1 cellular context compared by ENCODE assay signal in the genomic region with DNA sequence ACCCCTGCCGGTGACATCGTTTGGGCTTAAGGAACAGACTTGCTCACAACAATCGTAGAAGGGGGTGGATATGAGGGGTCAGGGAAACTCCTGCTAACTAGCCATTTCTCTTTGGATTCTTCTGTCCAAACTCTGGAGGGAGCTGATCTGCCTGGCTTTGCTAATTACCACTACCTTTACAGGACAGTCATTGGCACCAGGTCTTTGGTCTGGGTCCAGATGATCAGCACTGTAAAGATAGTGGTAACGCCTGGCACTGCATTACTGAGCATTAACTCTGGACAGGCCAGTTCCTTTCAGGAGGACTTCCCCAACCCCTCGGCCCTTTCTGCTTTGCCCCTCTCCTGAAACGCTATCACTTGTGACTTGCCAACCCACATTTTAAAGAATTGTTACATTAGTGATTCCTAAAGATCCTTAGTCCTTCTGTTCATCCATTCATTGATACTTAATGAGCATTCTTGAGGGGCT.
TF ChIP-seq lines count a peak whose summit lies in the region.

No MANE protein-coding gene starts in this region.

TF ChIP-seq in K562, 482 proteins besides CTCF, POLR2A, EP300 and RAD21:
- TF ChIP-seq SAFB2 (IDR thresholded peaks at IDR 0.05; ENCODE audit: borderline replicate concordance, low read depth, low read length, severe bottlenecking) (no peak), TCF7 (IDR thresholded peaks at IDR 0.05; ENCODE audit: borderline replicate concordance) (no peak), CHAMP1 (IDR thresholded peaks at IDR 0.05) (no peak), KLF1 (tag; IDR thresholded peaks at IDR 0.05) (no peak), FOSL1 (tag; conservative IDR thresholded peaks at IDR 0.05) (no peak), CBX3 (IDR thresholded peaks at IDR 0.05; ENCODE audit: borderline replicate concordance in 1 of 2, low read length in 2 of 2) (0 out of 3 replicates have a peak, but pooled peaks of 1 of the 2 experiments have one; percentile 36), PRDM10 (IDR thresholded peaks at IDR 0.05; ENCODE audit: partially characterized antibody) (peak; percentile 53), PTBP1 (IDR thresholded peaks at IDR 0.05; ENCODE audit: low read depth, low read length) (no peak), FOXJ3 (CRISPR knock-in tag; IDR thresholded peaks at IDR 0.05) (no peak), PTTG1 (tag; IDR thresholded peaks at IDR 0.05; ENCODE audit: low read depth) (no peak), CHCHD3 (CRISPR knock-in tag; IDR thresholded peaks at IDR 0.05) (no peak)
